In the genomic region with DNA sequence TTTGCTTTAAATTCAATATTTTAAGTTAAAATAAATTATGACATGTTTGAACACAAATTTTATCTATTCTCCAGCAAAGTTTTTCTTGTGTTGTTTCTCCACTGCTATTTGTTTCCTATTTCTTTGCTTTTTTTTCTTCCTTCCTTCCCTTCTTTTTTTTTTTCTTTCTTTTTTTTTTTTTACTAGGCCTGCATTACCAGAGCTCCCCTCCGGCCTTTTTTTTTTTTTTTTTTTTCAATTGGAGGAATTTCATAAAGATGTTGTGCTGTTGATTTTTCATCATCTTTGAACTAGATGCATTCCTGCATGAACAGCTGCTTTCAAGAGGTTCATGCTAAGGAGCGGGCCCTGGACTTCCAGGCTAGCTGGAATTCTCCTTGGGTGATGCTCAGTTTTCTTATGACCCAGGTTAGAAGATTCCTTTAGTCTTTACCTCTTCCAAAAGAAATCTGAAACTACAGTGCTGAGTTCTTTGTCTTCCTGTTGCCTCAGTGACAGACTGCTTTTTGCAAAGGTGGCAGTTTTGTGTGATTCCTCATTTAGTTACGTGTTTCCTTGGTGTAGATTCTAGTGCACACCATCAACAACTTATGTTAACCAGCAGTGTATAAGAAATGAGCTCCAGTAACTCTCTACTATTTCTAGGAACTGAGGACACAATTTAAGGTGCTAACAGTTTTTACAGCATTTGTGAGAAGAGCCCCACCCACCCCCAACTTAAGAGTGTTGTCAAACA, we compare ENCODE assay signal across 1 cellular context.
TF ChIP-seq lines count a peak whose summit lies in the region.

No MANE protein-coding gene starts in this region.

TF ChIP-seq in H1, 55 proteins besides CTCF, POLR2A, EP300 and RAD21:
- TF ChIP-seq NANOG (IDR thresholded peaks at IDR 0.05; ENCODE audit: insufficient read depth, low read depth, low read length, poor library complexity, severe bottlenecking) (no peak), MAX (IDR thresholded peaks at IDR 0.05) (no peak), JUN (IDR thresholded peaks at IDR 0.05; ENCODE audit: low read depth, low read length) (no peak), CHD2 (IDR thresholded peaks at IDR 0.05; ENCODE audit: low read length) (no peak), RBBP5 (IDR thresholded peaks at IDR 0.05; ENCODE audit: borderline replicate concordance, low read depth, low read length) (no peak), SIRT6 (IDR thresholded peaks at IDR 0.05; ENCODE audit: low read length) (no peak), BACH1 (IDR thresholded peaks at IDR 0.05; ENCODE audit: low read length) (no peak), KDM5A (IDR thresholded peaks at IDR 0.05; ENCODE audit: low read length) (no peak), KDM4A (IDR thresholded peaks at IDR 0.05; ENCODE audit: low read depth, low read length, severe bottlenecking) (no peak), ASH2L (IDR thresholded peaks at IDR 0.05; ENCODE audit: low read length) (no peak), PHF8 (conservative IDR thresholded peaks at IDR 0.05; ENCODE audit: low read depth, low read length) (no peak)
